In genomic region chr1:227841141-227841540, GRCh38 we compare ENCODE assay signal across 35 cellular contexts. TPM values are rescaled to one million over a fixed set of nuclear protein-coding genes. Genes with fewer than 3 reads are reported as not detected.
"Had no signal": no experiment of that assay in that cellular context is flagged by ENCODE, and none has a peak within 500 bp of the region (broad histone marks: within the 10 kb centered on the region; RNA-seq: fewer than 3 reads in every experiment).

No MANE protein-coding gene starts in this region.

- H3K9me3 ChIP-seq: ascending aorta had no signal

- ATAC-seq: activated T-cell treated with anti-CD3 and anti-CD28 coated beads, Interleukin-2, amount 50 U/mL, for 72 hours; activated T-helper 17 cell treated with anti-CD3 and anti-CD28 coated beads, Interleukin-2, amount 50 U/mL, for 72 hours; Panc1; SK-N-SH treated with all-trans-retinoic acid at 6 μM for 48 hours; T-cell had no signal

- H3K36me3 Mint-ChIP-seq: activated naive CD4-positive, alpha-beta T cell treated with anti-CD3 and anti-CD28 coated beads, Interleukin-2, amount 50 U/mL, for 24 hours; activated naive CD8-positive, alpha-beta T cell treated with anti-CD3 and anti-CD28 coated beads, Interleukin-2, amount 10 ng/mL, durations not matched to agents 7 days and 5 days; T-cell had no signal

- H3K27me3 Mint-ChIP-seq: activated B cell treated with CpG ODN at 0.5 μM for 24 hours; activated CD4-positive, alpha-beta memory T cell treated with anti-CD3 and anti-CD28 coated beads, Interleukin-2, amount 10 ng/mL, durations not matched to agents 7 days and 5 days; activated naive CD4-positive, alpha-beta T cell treated with anti-CD3 and anti-CD28 coated beads, Interleukin-2, amount 50 U/mL, for 24 hours; activated naive CD8-positive, alpha-beta T cell treated with anti-CD3 and anti-CD28 coated beads, Interleukin-2, amount 10 ng/mL, durations not matched to agents 7 days and 5 days had no signal

- DNase-seq: activated B cell treated with CpG ODN at 0.5 μM for 24 hours; activated CD4-positive, alpha-beta memory T cell treated with anti-CD3 and anti-CD28 coated beads, Interleukin-2, amount 10 ng/mL, durations not matched to agents 7 days and 5 days; activated CD4-positive, alpha-beta T cell treated with anti-CD3 and anti-CD28 coated beads for 48 hours; activated CD4-positive, CD25-positive, alpha-beta regulatory T cell treated with anti-CD3 and anti-CD28 coated beads, Interleukin-2, amount 50 U/mL, for 72 hours; activated effector memory CD4-positive, alpha-beta T cell treated with anti-CD3 and anti-CD28 coated beads, Interleukin-2, amount 50 U/mL, for 16 hours; activated naive CD4-positive, alpha-beta T cell; activated naive CD8-positive, alpha-beta T cell treated with anti-CD3 and anti-CD28 coated beads, Interleukin-2, amount 10 ng/mL, durations not matched to agents 7 days and 5 days; activated T-cell treated with anti-CD3 and anti-CD28 coated beads, Interleukin-2, amount 50 U/mL, for 1 hour; activated T-cell treated with anti-CD3 and anti-CD28 coated beads, Interleukin-2, amount 50 U/mL, for 72 hours; amygdala; MM.1S; MV-4-11; NCI-H1092; NCI-H1436 treated with DMSO at 0.1 percent for 48 hours; NCI-H1694 treated with DMSO at 0.1 percent for 48 hours; NCI-H2029; NCI-H2227 treated with DMSO at 0.1 percent for 48 hours; NCI-H446; NCI-H510A treated with DMSO at 0.1 percent for 48 hours; RPMI8226; SHP77 treated with DMSO at 0.1 percent for 48 hours; T-cell; T-helper 2 cell; T-helper 9 cell had no signal

- H3K4me3 Mint-ChIP-seq: activated B cell treated with CpG ODN at 0.5 μM for 24 hours; activated CD4-positive, alpha-beta memory T cell treated with anti-CD3 and anti-CD28 coated beads, Interleukin-2, amount 10 ng/mL, durations not matched to agents 7 days and 5 days; activated naive CD4-positive, alpha-beta T cell treated with anti-CD3 and anti-CD28 coated beads, Interleukin-2, amount 50 U/mL, for 24 hours; activated naive CD8-positive, alpha-beta T cell treated with anti-CD3 and anti-CD28 coated beads, Interleukin-2, amount 10 ng/mL, durations not matched to agents 7 days and 5 days; activated T-cell treated with anti-CD3 and anti-CD28 coated beads, Interleukin-2, amount 50 U/mL, for 72 hours; activated T-helper 17 cell treated with anti-CD3 and anti-CD28 coated beads, Interleukin-2, amount 50 U/mL, for 72 hours; central memory CD8-positive, alpha-beta T cell; T-cell had no signal

- H3K27ac Mint-ChIP-seq: activated B cell treated with CpG ODN at 0.5 μM for 24 hours; activated CD4-positive, alpha-beta memory T cell treated with anti-CD3 and anti-CD28 coated beads, Interleukin-2, amount 10 ng/mL, durations not matched to agents 7 days and 5 days; activated naive CD4-positive, alpha-beta T cell treated with anti-CD3 and anti-CD28 coated beads, Interleukin-2, amount 50 U/mL, for 24 hours; activated naive CD8-positive, alpha-beta T cell treated with anti-CD3 and anti-CD28 coated beads, Interleukin-2, amount 10 ng/mL, durations not matched to agents 7 days and 5 days; activated T-cell treated with anti-CD3 and anti-CD28 coated beads, Interleukin-2, amount 50 U/mL, for 72 hours; activated T-helper 17 cell treated with anti-CD3 and anti-CD28 coated beads, Interleukin-2, amount 50 U/mL, for 72 hours; T-cell had no signal

- H3K4me1 Mint-ChIP-seq: activated B cell treated with CpG ODN at 0.5 μM for 24 hours; activated naive CD4-positive, alpha-beta T cell treated with anti-CD3 and anti-CD28 coated beads, Interleukin-2, amount 50 U/mL, for 24 hours; activated naive CD8-positive, alpha-beta T cell treated with anti-CD3 and anti-CD28 coated beads, Interleukin-2, amount 10 ng/mL, durations not matched to agents 7 days and 5 days; activated T-helper 17 cell treated with anti-CD3 and anti-CD28 coated beads, Interleukin-2, amount 50 U/mL, for 72 hours; central memory CD8-positive, alpha-beta T cell; T-cell had no signal

RNA-seq across cellular contexts. Expression of gene PRSS38, which starts 25.7 kb away (rescaled TPM):
- total RNA-seq: activated B cell treated with CpG ODN at 0.5 μM for 24 hours; activated CD4-positive, alpha-beta memory T cell treated with anti-CD3 and anti-CD28 coated beads, Interleukin-2, amount 10 ng/mL, durations not matched to agents 7 days and 5 days; activated CD8-positive, alpha-beta memory T cell treated with anti-CD3 and anti-CD28 coated beads for 36 hours; activated naive CD8-positive, alpha-beta T cell treated with anti-CD3 and anti-CD28 coated beads, Interleukin-2, amount 10 ng/mL, durations not matched to agents 7 days and 5 days; activated T-cell treated with anti-CD3 and anti-CD28 coated beads, Interleukin-2, amount 50 U/mL, for 72 hours; activated T-helper 17 cell treated with anti-CD3 and anti-CD28 coated beads, Interleukin-2, amount 50 U/mL, for 72 hours; ascending aorta; cardiac muscle cell; LHCN-M2; SK-MEL-5; T-cell had no signal
- polyA plus RNA-seq: adipose tissue, cardiac muscle cell had no signal
